In genomic region chr1:30742963-30743559, GRCh38 we compare ENCODE assay signal across 16 cellular contexts. TPM values are rescaled to one million over a fixed set of nuclear protein-coding genes. Genes with fewer than 3 reads are reported as not detected.
DNase-seq lines count a peak whose midpoint lies in the region; ATAC-seq, FAIRE-seq and TF ChIP-seq lines count a peak whose summit lies in the region.
"Had no signal": no experiment of that assay in that cellular context is flagged by ENCODE, and none has a peak within 500 bp of the region (broad histone marks: within the 10 kb centered on the region; RNA-seq: fewer than 3 reads in every experiment).

No MANE protein-coding gene starts in this region.

- TF ChIP-seq POLR2A in GM12892 (IDR thresholded peaks at IDR 0.05; ENCODE audit: low read depth, low read length), result no peak

- no peak overlapping the region for H3K4me3 ChIP-seq in CD8-positive, alpha-beta T cell (ENCODE audit: low read depth, low read length)
- H3K4me3 ChIP-seq: right lobe of liver had no signal

- intact Hi-C loops in CD8-positive, alpha-beta T cell (cut with DNase I, micrococcal nuclease), result loop anchor here (1.0 kb wide), 4 partner anchors 11 to 36 kb away; no protein-coding TSS in a partner anchor
- intact Hi-C loops in activated CD4-positive, alpha-beta memory T cell treated with anti-CD3 and anti-CD28 coated beads for 36 hours (cut with micrococcal nuclease), result loop anchor here (1.0 kb wide), 3 partner anchors 13 to 36 kb away; no protein-coding TSS in a partner anchor

- H3K36me3 Mint-ChIP-seq in CD8-positive, alpha-beta T cell, result peaks cover 72% of the 10 kb centered on the region
- H3K36me3 Mint-ChIP-seq in activated CD4-positive, alpha-beta memory T cell treated with anti-CD3 and anti-CD28 coated beads for 36 hours, result peaks cover 46% of the 10 kb centered on the region
- H3K36me3 Mint-ChIP-seq in naive B cell, result peaks cover 39 to 66% of the 10 kb centered on the region in 2 donors

- CTCF ChIA-PET in CD8-positive, alpha-beta T cell (lab: Charles Lee), result interaction anchor here (0.6 to 27.7 kb wide), 9 partner anchors 7 to 36 kb away, joined by 3 to 338 read pairs (median 10); partner anchors contain the start of gene LAPTM5
- CTCF ChIA-PET in activated CD4-positive, alpha-beta memory T cell treated with anti-CD3 and anti-CD28 coated beads for 36 hours (lab: Charles Lee), result interaction anchor here (1.1 to 9.6 kb wide), 9 partner anchors 7 to 168 kb away, joined by 3 to 65 read pairs (median 11); partner anchors contain the start of gene LAPTM5

- H3K4me3 Mint-ChIP-seq in CD8-positive, alpha-beta T cell, result peak overlapping the region; percentile 77
- H3K4me3 Mint-ChIP-seq in activated CD4-positive, alpha-beta memory T cell treated with anti-CD3 and anti-CD28 coated beads for 36 hours, result peak overlapping the region; percentile 50
- H3K4me3 Mint-ChIP-seq in naive B cell, result peak overlapping the region; percentile 76 to 100 (median 96)
- H3K4me3 Mint-ChIP-seq: dendritic cell treated with granulocyte-macrophage colony-stimulating factor and Interleukin-4, amounts not matched to agents 40 ng/mL and 50 ng/mL, for 4 days; nephron had no signal

- H3K9me3 ChIP-seq in CD8-positive, alpha-beta T cell (ENCODE audit: low read length), result no peaks in the 10 kb centered on the region
- H3K9me3 ChIP-seq: right lobe of liver had no signal

- no peak for DNase-seq in CD8-positive, alpha-beta T cell
- DNase-seq in GM12892 (ENCODE audit: insufficient read length), result no peak
- no peak for DNase-seq in activated CD4-positive, alpha-beta memory T cell treated with anti-CD3 and anti-CD28 coated beads for 36 hours
- DNase-seq in naive B cell, result no peak
- DNase-seq in activated gamma-delta T cell treated with Interleukin-2 at 50 U/mL for 16 hours, result no peak
- DNase-seq: GOT3, hypothalamus, left ventricle myocardium superior, NCI-H1930, right lobe of liver had no signal

- H3K4me1 ChIP-seq in CD8-positive, alpha-beta T cell (ENCODE audit: insufficient read depth, low read length), result peaks cover 88% of the 10 kb centered on the region
- H3K4me1 ChIP-seq: right lobe of liver had no signal

- POLR2A ChIA-PET in CD8-positive, alpha-beta T cell (lab: Charles Lee), result interaction anchor here (1.2 to 15.1 kb wide), 9 partner anchors 11 to 35 kb away, joined by 3 to 326 read pairs (median 6); partner anchors contain the start of genes LAPTM5 and MATN1
- POLR2A ChIA-PET in activated CD4-positive, alpha-beta memory T cell treated with anti-CD3 and anti-CD28 coated beads for 36 hours (lab: Charles Lee), result interaction anchor here (1.6 to 5.5 kb wide), 4 partner anchors 9 to 25 kb away, joined by 5 to 75 read pairs (median 6); partner anchors contain the start of gene LAPTM5

- H3K9me3 Mint-ChIP-seq in CD8-positive, alpha-beta T cell, result no peaks in the 10 kb centered on the region
- H3K9me3 Mint-ChIP-seq in activated CD4-positive, alpha-beta memory T cell treated with anti-CD3 and anti-CD28 coated beads for 36 hours, result no peaks in the 10 kb centered on the region
- peaks cover 0 to 6% (median 0%) of the 10 kb centered on the region in 7 donors for H3K9me3 Mint-ChIP-seq in naive B cell
- H3K9me3 Mint-ChIP-seq: dendritic cell treated with granulocyte-macrophage colony-stimulating factor and Interleukin-4, amounts not matched to agents 40 ng/mL and 50 ng/mL, for 4 days had no signal

- peak overlapping the region; percentile 99 for H3K27ac Mint-ChIP-seq in CD8-positive, alpha-beta T cell
- H3K27ac Mint-ChIP-seq in activated CD4-positive, alpha-beta memory T cell treated with anti-CD3 and anti-CD28 coated beads for 36 hours, result peak overlapping the region; percentile 96
- peak overlapping the region; percentile 94 to 100 (median 98) for H3K27ac Mint-ChIP-seq in naive B cell
- H3K27ac Mint-ChIP-seq: dendritic cell treated with granulocyte-macrophage colony-stimulating factor and Interleukin-4, amounts not matched to agents 40 ng/mL and 50 ng/mL, for 4 days; nephron had no signal

- peak; percentile 9 for FAIRE-seq in GM12892 (lab: Jason Lieb, UNC)
- FAIRE-seq: astrocyte had no signal

- H3K36me3 ChIP-seq in CD8-positive, alpha-beta T cell (ENCODE audit: insufficient read depth, low read length), result peaks cover 37% of the 10 kb centered on the region

- H3K4me1 Mint-ChIP-seq in CD8-positive, alpha-beta T cell (ENCODE audit: low read depth), result peaks cover 92% of the 10 kb centered on the region
- H3K4me1 Mint-ChIP-seq in activated CD4-positive, alpha-beta memory T cell treated with anti-CD3 and anti-CD28 coated beads for 36 hours (ENCODE audit: low read depth), result peaks cover 87% of the 10 kb centered on the region
- H3K4me1 Mint-ChIP-seq in naive B cell, result peaks cover 87 to 100% (median 99%) of the 10 kb centered on the region in 3 donors

- no peak for ATAC-seq in CD8-positive, alpha-beta T cell
- ATAC-seq in naive B cell (ENCODE audit: low read depth in 2 of 2) (no peak), HG02763 (IDR thresholded peaks at IDR 0.05; ENCODE audit: unreplicated experiment) (no peak), HG03457 (IDR thresholded peaks at IDR 0.05; ENCODE audit: unreplicated experiment) (no peak)

- H3K27me3 ChIP-seq in CD8-positive, alpha-beta T cell (ENCODE audit: insufficient read depth, low read length), result no peaks in the 10 kb centered on the region
- H3K27me3 ChIP-seq: right lobe of liver had no signal

- TF ChIP-seq CTCF in CD8-positive, alpha-beta T cell (IDR thresholded peaks at IDR 0.05), result no peak

- H3K27me3 Mint-ChIP-seq in CD8-positive, alpha-beta T cell (ENCODE audit: low read depth), result no peaks in the 10 kb centered on the region
- H3K27me3 Mint-ChIP-seq in activated CD4-positive, alpha-beta memory T cell treated with anti-CD3 and anti-CD28 coated beads for 36 hours, result no peaks in the 10 kb centered on the region
- no peaks in the 10 kb centered on the region for H3K27me3 Mint-ChIP-seq in naive B cell
- H3K27me3 Mint-ChIP-seq: dendritic cell treated with granulocyte-macrophage colony-stimulating factor and Interleukin-4, amounts not matched to agents 40 ng/mL and 50 ng/mL, for 4 days had no signal

- H3K27ac ChIP-seq in CD8-positive, alpha-beta T cell (ENCODE audit: low read depth, low read length), result peak overlapping the region; percentile 3
- H3K27ac ChIP-seq: right lobe of liver had no signal

RNA-seq across cellular contexts. Expression of gene LAPTM5, which starts 14.5 kb away (rescaled TPM):
- total RNA-seq in CD8-positive, alpha-beta T cell, result 100 to 1,000 TPM; 629 to 653 TPM
- polyA plus RNA-seq in GM12892 (2012; ENCODE audit: missing spikeins), result 808 TPM
- total RNA-seq in activated CD4-positive, alpha-beta memory T cell treated with anti-CD3 and anti-CD28 coated beads for 36 hours, result 100 to 1,000 TPM; 190 to 196 TPM
- polyA plus RNA-seq in naive B cell (ENCODE audit: low read depth in 6 of 6), result 1,000 to 10,000 TPM; 1,442 to 2,525 (median 1,701) TPM
- total RNA-seq: G401 had no signal

RNA-seq across cellular contexts. Expression of gene MATN1, which starts 19.7 kb away (rescaled TPM):
- total RNA-seq in CD8-positive, alpha-beta T cell, result 1 to 10 TPM; 6.6 to 7.4 TPM
- polyA plus RNA-seq in GM12892 (2012; ENCODE audit: missing spikeins), result 0.30 TPM
- total RNA-seq in activated CD4-positive, alpha-beta memory T cell treated with anti-CD3 and anti-CD28 coated beads for 36 hours, result under 1 TPM in 1 of 2 experiments, not detected in 1; 0.34 TPM
- polyA plus RNA-seq in naive B cell (ENCODE audit: low read depth in 6 of 6), result 1 to 10 TPM in 2 of 6 donors, under 1 TPM in 4; 0.21 to 3.1 (median 0.39) TPM
- total RNA-seq: left ventricle myocardium superior, right lobe of liver had no signal

Comparison
In these comparisons a context has a peak if more than half of its experiments do, and no peak if none do; other contexts are left out.
1. RNA of gene MATN1, which starts 19.7 kb away (total RNA-seq): 6.6 to 7.4 TPM in CD8-positive, alpha-beta T cell; 0.34 TPM in activated CD4-positive, alpha-beta memory T cell treated with anti-CD3 and anti-CD28 coated beads for 36 hours; every median in the first group is over 4 times any median in the second.
2. Peak in every context shown above with its lines, with median percentiles within 50 percentile points of each other: H3K27ac Mint-ChIP-seq and H3K4me3 Mint-ChIP-seq.